ENCODE assay signal across 29 cellular contexts in the genomic region with DNA sequence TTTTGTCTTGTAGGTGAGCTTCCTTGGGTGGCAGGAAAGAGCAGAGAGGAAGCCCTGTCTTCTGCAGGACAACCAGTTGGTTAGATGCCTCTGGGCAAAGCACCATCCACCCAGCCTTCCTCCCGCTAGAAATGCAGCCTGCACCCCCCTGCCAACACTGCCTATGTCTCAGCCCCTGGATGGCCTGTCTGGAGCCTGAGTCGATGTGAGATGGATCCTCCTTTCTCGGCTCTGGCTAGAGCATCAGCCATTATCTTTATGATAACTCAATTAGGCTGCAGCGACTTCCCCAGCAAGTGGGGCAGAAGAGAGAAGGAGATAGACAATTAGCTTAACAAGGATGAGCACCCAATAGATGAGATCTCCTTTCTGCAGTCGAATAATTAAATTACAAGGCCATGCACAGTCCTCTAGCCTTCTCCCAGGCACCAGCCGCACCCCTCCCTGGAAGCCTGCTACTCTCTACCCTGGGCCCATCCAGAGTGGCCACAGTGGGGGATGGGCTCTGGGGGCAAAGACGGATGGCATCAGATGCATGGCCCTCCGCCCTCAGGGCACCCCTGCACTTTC.
"Had no signal": no experiment of that assay in that cellular context is flagged by ENCODE, and none has a peak within 500 bp of the region (broad histone marks: within the 10 kb centered on the region; RNA-seq: fewer than 3 reads in every experiment).

No MANE protein-coding gene starts in this region.

- H3K36me3 ChIP-seq: adrenal gland, gastrocnemius medialis, WERI-Rb-1 had no signal

- H3K4me1 ChIP-seq: adrenal gland, body of pancreas, esophagus muscularis mucosa, foreskin keratinocyte, gastrocnemius medialis had no signal

- ATAC-seq: activated CD8-positive, alpha-beta memory T cell treated with anti-CD3 and anti-CD28 coated beads, Interleukin-2, amount 10 ng/mL, durations not matched to agents 7 days and 5 days; activated CD8-positive, alpha-beta T cell treated with anti-CD3 and anti-CD28 coated beads, Interleukin-2, amount 10 ng/mL, durations not matched to agents 7 days and 5 days; activated naive CD8-positive, alpha-beta T cell treated with anti-CD3 and anti-CD28 coated beads, Interleukin-2, amount 50 U/mL, for 24 hours; body of pancreas; effector memory CD8-positive, alpha-beta T cell; foreskin keratinocyte; gastrocnemius medialis; heart left ventricle had no signal

- H3K4me3 ChIP-seq: adrenal gland, body of pancreas, esophagus muscularis mucosa, gastrocnemius medialis, heart left ventricle had no signal

- DNase-seq: activated B cell treated with CpG ODN at 0.5 μM for 24 hours; activated CD4-positive, alpha-beta T cell treated with anti-CD3 and anti-CD28 coated beads for 48 hours; activated CD4-positive, alpha-beta T cell treated with anti-CD3 and anti-CD28 coated beads, Interleukin-2, amount 50 U/mL, for 1 hour; activated CD4-positive, alpha-beta T cell treated with anti-CD3 and anti-CD28 coated beads, Interleukin-2, amount 50 U/mL, for 48 hours; activated CD8-positive, alpha-beta memory T cell treated with anti-CD3 and anti-CD28 coated beads, Interleukin-2, amount 10 ng/mL, durations not matched to agents 7 days and 5 days; activated CD8-positive, alpha-beta memory T cell treated with anti-CD3 and anti-CD28 coated beads, Interleukin-2, amount 50 U/mL, for 4 hours; activated CD8-positive, alpha-beta T cell treated with anti-CD3 and anti-CD28 coated beads, Interleukin-2, amount 10 ng/mL, durations not matched to agents 7 days and 5 days; activated effector memory CD4-positive, alpha-beta T cell treated with anti-CD3 and anti-CD28 coated beads, Interleukin-2, amount 50 U/mL, for 16 hours; activated naive CD4-positive, alpha-beta T cell treated with anti-CD3 and anti-CD28 coated beads for 36 hours; activated naive CD8-positive, alpha-beta T cell treated with anti-CD3 and anti-CD28 coated beads for 36 hours; activated naive CD8-positive, alpha-beta T cell treated with anti-CD3 and anti-CD28 coated beads, Interleukin-2, amount 50 U/mL, for 24 hours; activated T-cell treated with anti-CD3 and anti-CD28 coated beads, Interleukin-2, amount 50 U/mL, for 1 hour; activated T-cell treated with anti-CD3 and anti-CD28 coated beads, Interleukin-2, amount 50 U/mL, for 48 hours; adrenal gland; amygdala; aorta; body of pancreas; caudate nucleus; cortex of kidney; dermis blood vessel endothelial cell; effector CD4-positive, alpha-beta T cell; effector memory CD8-positive, alpha-beta T cell; foreskin keratinocyte; gastrocnemius medialis; glutamatergic neuron; heart left ventricle; T1000; WERI-Rb-1 had no signal

- H3K27me3 ChIP-seq: adrenal gland, body of pancreas, gastrocnemius medialis, heart left ventricle had no signal

- H3K27ac ChIP-seq: adrenal gland, body of pancreas, esophagus muscularis mucosa, foreskin keratinocyte, gastrocnemius medialis, heart left ventricle, WERI-Rb-1 had no signal

- H3K9me3 ChIP-seq: adrenal gland, body of pancreas, esophagus muscularis mucosa, gastrocnemius medialis, heart left ventricle had no signal
